Comparison of ENCODE assay signal across 16 cellular contexts in genomic region chr1:44034976-44035716, GRCh38. TPM values are rescaled to one million over a fixed set of nuclear protein-coding genes. Genes with fewer than 3 reads are reported as not detected.
A peak's percentile ranks its signal among the peaks of the same experiment; 100 is the strongest.
DNase-seq lines count a peak whose midpoint lies in the region; ATAC-seq and TF ChIP-seq lines count a peak whose summit lies in the region.
"Had no signal": no experiment of that assay in that cellular context is flagged by ENCODE, and none has a peak within 500 bp of the region (broad histone marks: within the 10 kb centered on the region; RNA-seq: fewer than 3 reads in every experiment).

No MANE protein-coding gene starts in this region.

- 66 to 71% methylated on average over 11 of the region's 11 CpGs for WGBS in heart right ventricle, 2 donors

- peaks cover 0 to 11% (median 0%) of the 10 kb centered on the region in 7 donors for H3K27me3 ChIP-seq in heart right ventricle
- H3K27me3 ChIP-seq in right atrium auricular region: no peaks in the 10 kb centered on the region
- H3K27me3 ChIP-seq in rectal smooth muscle tissue (ENCODE audit: control insufficient read depth, insufficient read depth, low read length): no peaks in the 10 kb centered on the region
- H3K27me3 ChIP-seq: suprapubic skin had no signal

- intact Hi-C loops in heart right ventricle (cut with DNase I): loop anchor here in 5 of 10 donors (5.0 to 10.0 kb wide), 5 partner anchors 33 to 508 kb away; no protein-coding TSS in a partner anchor
- intact Hi-C loops in left ventricle myocardium superior (cut with micrococcal nuclease): no loop called here

- ATAC-seq in heart right ventricle: no peak
- no peak for ATAC-seq in left ventricle myocardium superior
- ATAC-seq in HG02610 (IDR thresholded peaks at IDR 0.05; ENCODE audit: unreplicated experiment): no peak
- no peak for ATAC-seq in GM18502 (IDR thresholded peaks at IDR 0.05; ENCODE audit: poor library complexity, unreplicated experiment)
- ATAC-seq: activated CD4-positive, CD25-positive, alpha-beta regulatory T cell treated with anti-CD3 and anti-CD28 coated beads, Interleukin-2, amount 50 U/mL, for 24 hours; activated CD8-positive, alpha-beta memory T cell treated with anti-CD3 and anti-CD28 coated beads, Interleukin-2, amount 10 ng/mL, durations not matched to agents 7 days and 5 days had no signal

- H3K4me1 ChIP-seq in heart right ventricle (peaks cover 6 to 49% (median 33%) of the 10 kb centered on the region in 9 donors), right atrium auricular region (peaks cover 0 to 29% of the 10 kb centered on the region in 2 donors), rectal smooth muscle tissue (ENCODE audit: control insufficient read depth, insufficient read depth, low read length) (peaks cover 28% of the 10 kb centered on the region)

- H3K27ac Mint-ChIP-seq in activated CD4-positive, alpha-beta memory T cell treated with anti-CD3 and anti-CD28 coated beads, Interleukin-2, amount 10 ng/mL, durations not matched to agents 7 days and 5 days: no peak overlapping the region
- H3K27ac Mint-ChIP-seq: activated CD8-positive, alpha-beta memory T cell treated with anti-CD3 and anti-CD28 coated beads, Interleukin-2, amount 10 ng/mL, durations not matched to agents 7 days and 5 days had no signal

- POLR2A ChIA-PET in activated CD4-positive, alpha-beta memory T cell treated with anti-CD3 and anti-CD28 coated beads, Interleukin-2, amount 10 ng/mL, durations not matched to agents 7 days and 5 days (lab: Charles Lee): no interaction called here

- peaks cover 16% of the 10 kb centered on the region for H3K4me1 Mint-ChIP-seq in activated CD4-positive, alpha-beta memory T cell treated with anti-CD3 and anti-CD28 coated beads, Interleukin-2, amount 10 ng/mL, durations not matched to agents 7 days and 5 days

- TF ChIP-seq CTCF in heart right ventricle (IDR thresholded peaks at IDR 0.05): no peak
- no peak for TF ChIP-seq CTCF in right atrium auricular region (IDR thresholded peaks at IDR 0.05)

- DNase-seq in heart right ventricle: no peak
- DNase-seq in left ventricle myocardium superior: no peak
- DNase-seq in right atrium auricular region (ENCODE audit: low spot score): no peak
- DNase-seq in stimulated activated CD4-positive, alpha-beta T cell treated with anti-CD3 and anti-CD28 coated beads, Interleukin-15, amount 100 ng/mL, for 24 hours: no peak
- no peak for DNase-seq in activated CD4-positive, alpha-beta memory T cell treated with anti-CD3 and anti-CD28 coated beads, Interleukin-2, amount 10 ng/mL, durations not matched to agents 7 days and 5 days
- DNase-seq: activated CD8-positive, alpha-beta memory T cell treated with anti-CD3 and anti-CD28 coated beads, Interleukin-2, amount 10 ng/mL, durations not matched to agents 7 days and 5 days; cortex of kidney; KG1; NCI-H1048; SIG-M5 had no signal

- H3K36me3 ChIP-seq in heart right ventricle (no peaks in the 10 kb centered on the region), right atrium auricular region (no peaks in the 10 kb centered on the region), rectal smooth muscle tissue (ENCODE audit: control insufficient read depth, insufficient read depth, low read length) (no peaks in the 10 kb centered on the region)
- H3K36me3 ChIP-seq: suprapubic skin had no signal

- no peak overlapping the region for H3K4me3 ChIP-seq in heart right ventricle
- H3K4me3 ChIP-seq in right atrium auricular region: no peak overlapping the region
- H3K4me3 ChIP-seq in rectal smooth muscle tissue (ENCODE audit: low read length): no peak overlapping the region
- H3K4me3 ChIP-seq: lung, suprapubic skin had no signal

- peaks cover 4% of the 10 kb centered on the region for H3K27me3 Mint-ChIP-seq in activated CD4-positive, alpha-beta memory T cell treated with anti-CD3 and anti-CD28 coated beads, Interleukin-2, amount 10 ng/mL, durations not matched to agents 7 days and 5 days

- H3K27ac ChIP-seq in heart right ventricle (peak overlapping the region in 9 of 10 donors; percentile 3 to 74 (median 46)), right atrium auricular region (peak overlapping the region; percentile 61 to 79), rectal smooth muscle tissue (ENCODE audit: low read depth, low read length) (peak overlapping the region; percentile 70)
- H3K27ac ChIP-seq: suprapubic skin had no signal

- no peaks in the 10 kb centered on the region for H3K36me3 Mint-ChIP-seq in activated CD4-positive, alpha-beta memory T cell treated with anti-CD3 and anti-CD28 coated beads, Interleukin-2, amount 10 ng/mL, durations not matched to agents 7 days and 5 days (ENCODE audit: low read depth)
- H3K36me3 Mint-ChIP-seq: activated CD8-positive, alpha-beta memory T cell treated with anti-CD3 and anti-CD28 coated beads, Interleukin-2, amount 10 ng/mL, durations not matched to agents 7 days and 5 days had no signal

- H3K9ac ChIP-seq in rectal smooth muscle tissue (ENCODE audit: low read length): no peak overlapping the region

- no peaks in the 10 kb centered on the region for H3K9me3 Mint-ChIP-seq in activated CD4-positive, alpha-beta memory T cell treated with anti-CD3 and anti-CD28 coated beads, Interleukin-2, amount 10 ng/mL, durations not matched to agents 7 days and 5 days

- no peak overlapping the region for H3K4me3 Mint-ChIP-seq in activated CD4-positive, alpha-beta memory T cell treated with anti-CD3 and anti-CD28 coated beads, Interleukin-2, amount 10 ng/mL, durations not matched to agents 7 days and 5 days
- H3K4me3 Mint-ChIP-seq: activated CD8-positive, alpha-beta memory T cell treated with anti-CD3 and anti-CD28 coated beads, Interleukin-2, amount 10 ng/mL, durations not matched to agents 7 days and 5 days had no signal

- H3K9me3 ChIP-seq in heart right ventricle: no peaks in the 10 kb centered on the region
- H3K9me3 ChIP-seq in right atrium auricular region: no peaks in the 10 kb centered on the region
- H3K9me3 ChIP-seq: suprapubic skin had no signal

- CTCF ChIA-PET in activated CD4-positive, alpha-beta memory T cell treated with anti-CD3 and anti-CD28 coated beads, Interleukin-2, amount 10 ng/mL, durations not matched to agents 7 days and 5 days (lab: Charles Lee): interaction anchor here (1.1 to 4.6 kb wide), 8 partner anchors 8 to 271 kb away, joined by 3 to 74 read pairs (median 9); no protein-coding TSS in a partner anchor

RNA-seq across cellular contexts. Expression of gene SLC6A9, which starts 3.9 kb away (rescaled TPM):
- total RNA-seq in heart right ventricle (1 to 10 TPM in 5 of 10 donors, under 1 TPM in 5; 0.32 to 1.6 (median 0.91) TPM), left ventricle myocardium superior (1.6 TPM), right atrium auricular region (1 to 10 TPM; 1.0 to 1.6 TPM)
- polyA plus RNA-seq in heart right ventricle: 1 to 10 TPM in 1 of 2 donors, under 1 TPM in 1; 0.88 to 1.7 TPM
- 1 to 10 TPM; 4.8 to 5.7 TPM for total RNA-seq in activated CD4-positive, alpha-beta memory T cell treated with anti-CD3 and anti-CD28 coated beads, Interleukin-2, amount 10 ng/mL, durations not matched to agents 7 days and 5 days

RNA-seq across cellular contexts. Expression of gene CCDC24, which starts 43.7 kb away (rescaled TPM):
- total RNA-seq in heart right ventricle: 1 to 10 TPM in 8 of 10 donors, under 1 TPM in 2; 0.55 to 3.1 (median 1.3) TPM
- polyA plus RNA-seq in heart right ventricle: 1 to 10 TPM; 1.1 to 3.1 TPM
- total RNA-seq in left ventricle myocardium superior: 1.0 TPM
- 1 to 10 TPM; 1.6 to 2.0 TPM for total RNA-seq in right atrium auricular region
- total RNA-seq in activated CD4-positive, alpha-beta memory T cell treated with anti-CD3 and anti-CD28 coated beads, Interleukin-2, amount 10 ng/mL, durations not matched to agents 7 days and 5 days: 1 to 10 TPM; 1.8 to 2.2 TPM

RNA-seq across cellular contexts. Expression of gene B4GALT2, which starts 56.1 kb away (rescaled TPM):
- 10 to 100 TPM; 31.1 to 47.0 (median 38.6) TPM for total RNA-seq in heart right ventricle
- polyA plus RNA-seq in heart right ventricle: 10 to 100 TPM; 25.4 to 50.8 TPM
- total RNA-seq in left ventricle myocardium superior: 35.6 TPM
- 10 to 100 TPM; 33.0 to 48.5 TPM for total RNA-seq in right atrium auricular region
- 10 to 100 TPM; 13.0 to 15.5 TPM for total RNA-seq in activated CD4-positive, alpha-beta memory T cell treated with anti-CD3 and anti-CD28 coated beads, Interleukin-2, amount 10 ng/mL, durations not matched to agents 7 days and 5 days
